Comparison of ENCODE assay signal across 19 cellular contexts in genomic region chr1:190578531-190578930, GRCh38.
DNase-seq lines count a peak whose midpoint lies in the region; ATAC-seq and TF ChIP-seq lines count a peak whose summit lies in the region.
"Had no signal": no experiment of that assay in that cellular context is flagged by ENCODE, and none has a peak within 500 bp of the region (broad histone marks: within the 10 kb centered on the region; RNA-seq: fewer than 3 reads in every experiment).

No MANE protein-coding gene starts in this region.

- POLR2A ChIA-PET in SK-N-SH (lab: Yijun Ruan, JAX), result no interaction called here

- H3K36me3 ChIP-seq in SK-N-SH (replicated peaks in 1 of 2; ENCODE audit: control insufficient read depth in 1 of 2, insufficient read depth in 2 of 2, low read length in 1 of 2), result no peaks in the 10 kb centered on the region
- H3K36me3 ChIP-seq in body of pancreas (replicated peaks in 1 of 2; ENCODE audit: insufficient read depth in 1 of 2, low read depth in 2 of 2), result no peaks in the 10 kb centered on the region
- no peaks in the 10 kb centered on the region for H3K36me3 ChIP-seq in colonic mucosa

- CTCF ChIA-PET in SK-N-SH (lab: Yijun Ruan, JAX), result no interaction called here

- WGBS in SK-N-SH (ENCODE audit: low lambda C conversion rate), result 17% methylated on average over 6 of the region's 6 CpGs
- WGBS in body of pancreas, 2 donors, result 70 to 71% methylated on average over 6 of the region's 6 CpGs

- H3F3A ChIP-seq in SK-N-SH (replicated peaks; ENCODE audit: insufficient read depth), result no peaks in the 10 kb centered on the region

- TF ChIP-seq RAD21 in SK-N-SH (IDR thresholded peaks at IDR 0.05; ENCODE audit: low read length), result no peak

- peak overlapping the region in 1 of 2 experiments; percentile 86; a peak in 2 of 4 replicates for H3K27ac ChIP-seq in SK-N-SH (ENCODE audit: low read depth in 2 of 2, low read length in 1 of 2)
- H3K27ac ChIP-seq in dorsolateral prefrontal cortex, result peak overlapping the region in 1 of 59 donors; percentile 39
- no peak overlapping the region for H3K27ac ChIP-seq in body of pancreas
- H3K27ac ChIP-seq in colonic mucosa, result no peak overlapping the region
- H3K27ac ChIP-seq: HL-60 had no signal

- DNase-seq in G401 (ENCODE audit: low spot score), result peak; percentile 87
- DNase-seq in SK-N-SH, result no peak
- peak in 1 of 10 donors; percentile 40 for DNase-seq in dorsolateral prefrontal cortex
- DNase-seq in pons (ENCODE audit: low spot score), result peak; percentile 5
- DNase-seq in progenitor cell of endocrine pancreas (ENCODE audit: low spot score, unreplicated experiment), result no peak
- DNase-seq in body of pancreas, result no peak
- no peak for DNase-seq in colonic mucosa
- DNase-seq: CD8-positive, alpha-beta memory T cell; DMS79; H9; Karpas-422; MM.1S; NCI-H1092; NCI-H1436 treated with DMSO at 0.1 percent for 48 hours; NCI-H2029 treated with DMSO at 0.1 percent for 48 hours; OCI-M1; Right ventricle myocardium superior had no signal

- H4K20me1 ChIP-seq in SK-N-SH (ENCODE audit: insufficient read depth), result no peaks in the 10 kb centered on the region

- no peak for ATAC-seq in body of pancreas

- in situ Hi-C loops in G401 (cut with HindIII; ENCODE audit: low sequenced_read_pairs), result no loop called here

- H3K4me3 Mint-ChIP-seq in progenitor cell of endocrine pancreas (ENCODE audit: low read depth), result no peak overlapping the region
- H3K4me3 Mint-ChIP-seq: CD8-positive, alpha-beta memory T cell; H9 had no signal

- peak overlapping the region; percentile 6 for H3K4me2 ChIP-seq in SK-N-SH

- H3K4me3 ChIP-seq in SK-N-SH (ENCODE audit: low read depth in 2 of 2, low read length in 1 of 2), result peak overlapping the region in 1 of 2 experiments; percentile 32; a peak in 3 of 4 replicates
- H3K4me3 ChIP-seq in dorsolateral prefrontal cortex, result peak overlapping the region in 41 of 59 donors; percentile 4 to 53 (median 28)
- no peak overlapping the region for H3K4me3 ChIP-seq in body of pancreas
- H3K4me3 ChIP-seq in colonic mucosa, result no peak overlapping the region

- H3K4me1 ChIP-seq in SK-N-SH (ENCODE audit: control insufficient read depth in 1 of 2, insufficient read depth in 2 of 2, low read depth in 1 of 2, low read length in 1 of 2) (peaks cover 6 to 16% of the 10 kb centered on the region in 2 experiments; a peak in 3 of 4 replicates), body of pancreas (no peaks in the 10 kb centered on the region), colonic mucosa (peaks cover 4% of the 10 kb centered on the region)

- no peaks in the 10 kb centered on the region for H3K9me3 ChIP-seq in SK-N-SH
- no peaks in the 10 kb centered on the region for H3K9me3 ChIP-seq in body of pancreas
- no peaks in the 10 kb centered on the region for H3K9me3 ChIP-seq in colonic mucosa

- TF ChIP-seq EP300 in SK-N-SH (IDR thresholded peaks at IDR 0.05; ENCODE audit: borderline replicate concordance in 1 of 2, low read depth in 1 of 2, low read length in 1 of 2), result no peak

- H2AFZ ChIP-seq in SK-N-SH (ENCODE audit: low read depth), result peak overlapping the region; percentile 52; the same call in 1 of the 2 replicates

- no peaks in the 10 kb centered on the region for H3K9me3 Mint-ChIP-seq in progenitor cell of endocrine pancreas (ENCODE audit: low read depth)
- H3K9me3 Mint-ChIP-seq: H9 had no signal

- intact Hi-C loops in dorsolateral prefrontal cortex (cut with DNase I) (no loop called here), body of pancreas (cut with DNase I) (no loop called here), colonic mucosa (cut with DNase I) (no loop called here)

- H3K36me3 Mint-ChIP-seq in progenitor cell of endocrine pancreas (ENCODE audit: insufficient read depth), result no peaks in the 10 kb centered on the region
- H3K36me3 Mint-ChIP-seq: CD8-positive, alpha-beta memory T cell; IgD-negative memory B cell had no signal

- no peak for TF ChIP-seq CTCF in SK-N-SH (IDR thresholded peaks at IDR 0.05)
- no peak for TF ChIP-seq CTCF in dorsolateral prefrontal cortex (IDR thresholded peaks at IDR 0.05 in 54 of 56, conservative IDR thresholded peaks at IDR 0.05 in 2 of 56; ENCODE audit: low read depth in 1 of 56, partially characterized antibody in 56 of 56)
- TF ChIP-seq CTCF in progenitor cell of endocrine pancreas (IDR thresholded peaks at IDR 0.05; ENCODE audit: unreplicated experiment), result no peak
- no peak for TF ChIP-seq CTCF in body of pancreas (IDR thresholded peaks at IDR 0.05)
- TF ChIP-seq CTCF in colonic mucosa (IDR thresholded peaks at IDR 0.05), result no peak

- H3K79me2 ChIP-seq in SK-N-SH (ENCODE audit: insufficient read depth), result no peaks in the 10 kb centered on the region

- TF ChIP-seq POLR2A in body of pancreas (IDR thresholded peaks at IDR 0.05), result no peak

- peaks cover 9% of the 10 kb centered on the region for H3K27me3 Mint-ChIP-seq in progenitor cell of endocrine pancreas
- H3K27me3 Mint-ChIP-seq: CD8-positive, alpha-beta memory T cell; IgD-negative memory B cell had no signal

- no peak overlapping the region for H3K27ac Mint-ChIP-seq in progenitor cell of endocrine pancreas
- H3K27ac Mint-ChIP-seq: CD8-positive, alpha-beta memory T cell; H9; IgD-negative memory B cell had no signal

- H3K9ac ChIP-seq in SK-N-SH (no peak overlapping the region), colonic mucosa (ENCODE audit: low read depth in 2 of 2, low read length in 2 of 2) (no peak overlapping the region)

- no peaks in the 10 kb centered on the region for H3K9me2 ChIP-seq in SK-N-SH

- no peaks in the 10 kb centered on the region for H3K4me1 Mint-ChIP-seq in progenitor cell of endocrine pancreas (ENCODE audit: low read depth)
- H3K4me1 Mint-ChIP-seq: CD8-positive, alpha-beta memory T cell; H9; IgD-negative memory B cell had no signal

- H3K27me3 ChIP-seq in SK-N-SH (ENCODE audit: insufficient read depth) (no peaks in the 10 kb centered on the region), dorsolateral prefrontal cortex (peaks cover 0 to 3% (median 0%) of the 10 kb centered on the region in 45 donors), body of pancreas (no peaks in the 10 kb centered on the region), colonic mucosa (no peaks in the 10 kb centered on the region)

TF ChIP-seq in SK-N-SH, 30 proteins besides CTCF, POLR2A, EP300 and RAD21 (continues in another document):
- TF ChIP-seq, protein P1, sequence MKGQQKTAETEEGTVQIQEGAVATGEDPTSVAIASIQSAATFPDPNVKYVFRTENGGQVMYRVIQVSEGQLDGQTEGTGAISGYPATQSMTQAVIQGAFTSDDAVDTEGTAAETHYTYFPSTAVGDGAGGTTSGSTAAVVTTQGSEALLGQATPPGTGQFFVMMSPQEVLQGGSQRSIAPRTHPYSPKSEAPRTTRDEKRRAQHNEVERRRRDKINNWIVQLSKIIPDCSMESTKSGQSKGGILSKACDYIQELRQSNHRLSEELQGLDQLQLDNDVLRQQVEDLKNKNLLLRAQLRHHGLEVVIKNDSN (IDR thresholded peaks at IDR 0.05; ENCODE audit: borderline replicate concordance, low read depth), result no peak
- no peak for TF ChIP-seq GABPA (IDR thresholded peaks at IDR 0.05; ENCODE audit: low read depth)
- no peak for TF ChIP-seq SIN3A (IDR thresholded peaks at IDR 0.05; ENCODE audit: borderline replicate concordance, low read depth, low read length)
- TF ChIP-seq CHD2 (IDR thresholded peaks at IDR 0.05; ENCODE audit: low read length, partially characterized antibody), result no peak
- TF ChIP-seq GATA2 (CRISPR knock-in tag; IDR thresholded peaks at IDR 0.05), result no peak
- no peak for TF ChIP-seq FOXJ3 (CRISPR knock-in tag; IDR thresholded peaks at IDR 0.05)
- TF ChIP-seq TCF12 (IDR thresholded peaks at IDR 0.05), result no peak
- TF ChIP-seq, protein P2, sequence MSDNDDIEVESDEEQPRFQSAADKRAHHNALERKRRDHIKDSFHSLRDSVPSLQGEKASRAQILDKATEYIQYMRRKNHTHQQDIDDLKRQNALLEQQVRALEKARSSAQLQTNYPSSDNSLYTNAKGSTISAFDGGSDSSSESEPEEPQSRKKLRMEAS (IDR thresholded peaks at IDR 0.05; ENCODE audit: low read depth), result no peak
- no peak for TF ChIP-seq REST (IDR thresholded peaks at IDR 0.05; ENCODE audit: low read depth, low read length)
- TF ChIP-seq ELF1 (IDR thresholded peaks at IDR 0.05), result no peak
- TF ChIP-seq FOXM1 (IDR thresholded peaks at IDR 0.05; ENCODE audit: low read depth), result no peak
- TF ChIP-seq EZH2phosphoT487 (IDR thresholded peaks at IDR 0.05; ENCODE audit: borderline replicate concordance, low read depth), result no peak
- no peak for TF ChIP-seq POLR2AphosphoS5 (IDR thresholded peaks at IDR 0.05; ENCODE audit: low read depth, low read length)
- no peak for TF ChIP-seq NRF1 (IDR thresholded peaks at IDR 0.05; ENCODE audit: low read depth, low read length)
- no peak for TF ChIP-seq FOSL2 (IDR thresholded peaks at IDR 0.05; ENCODE audit: borderline replicate concordance, low read depth)
- TF ChIP-seq MXI1 (IDR thresholded peaks at IDR 0.05; ENCODE audit: low read depth, low read length), result no peak
- no peak for TF ChIP-seq RCOR1 (IDR thresholded peaks at IDR 0.05; ENCODE audit: low read length)
- no peak for TF ChIP-seq TEAD4 (IDR thresholded peaks at IDR 0.05; ENCODE audit: borderline replicate concordance, insufficient read depth)
- TF ChIP-seq RFX5 (IDR thresholded peaks at IDR 0.05; ENCODE audit: low read length), result no peak

Comparison
In these comparisons a context has a peak if more than half of its experiments do, and no peak if none do; other contexts are left out.
1. DNase-seq: peak in G401 (single experiment) and pons (single experiment); none in SK-N-SH (single experiment), progenitor cell of endocrine pancreas (single experiment), body of pancreas (0 of 4) and colonic mucosa (single experiment).
2. H3K4me3 ChIP-seq: peak in dorsolateral prefrontal cortex (41 of 59); none in body of pancreas (0 of 2) and colonic mucosa (single experiment).